9 cellular contexts compared by ENCODE assay signal in the genomic region with DNA sequence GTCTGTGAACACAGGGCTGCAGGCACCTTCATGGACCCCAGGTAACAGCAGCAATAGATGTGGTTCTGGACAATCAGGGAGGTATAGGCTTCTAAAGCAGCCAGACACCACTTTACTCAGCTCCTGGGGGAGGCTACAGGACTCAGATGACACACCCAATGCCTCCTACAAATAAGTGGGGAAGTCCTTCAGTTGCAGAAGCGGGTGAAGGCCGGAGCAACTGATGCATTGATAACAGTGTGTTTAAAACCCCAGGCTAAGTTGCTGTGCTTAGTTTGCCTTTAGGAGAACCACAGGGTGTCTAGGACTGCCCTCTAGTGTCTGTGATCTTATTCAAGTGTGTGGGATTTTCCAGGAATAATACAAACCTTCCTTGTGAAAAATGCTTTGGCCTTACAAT. TPM values are rescaled to one million over a fixed set of nuclear protein-coding genes. Genes with fewer than 3 reads are reported as not detected.
DNase-seq lines count a peak whose midpoint lies in the region; ATAC-seq, FAIRE-seq and TF ChIP-seq lines count a peak whose summit lies in the region.
"Had no signal": no experiment of that assay in that cellular context is flagged by ENCODE, and none has a peak within 500 bp of the region (broad histone marks: within the 10 kb centered on the region; RNA-seq: fewer than 3 reads in every experiment).

No MANE protein-coding gene starts in this region.

- WGBS in psoas muscle, 3 donors: 16 to 29% (median 16%) methylated on average over 2 of the region's 2 CpGs

- peaks cover 6% of the 10 kb centered on the region for H3K27me3 Mint-ChIP-seq in activated CD8-positive, alpha-beta T cell treated with anti-CD3 and anti-CD28 coated beads for 36 hours

- TF ChIP-seq CTCF in D721Med (IDR thresholded peaks at IDR 0.05; ENCODE audit: insufficient read depth, missing control alignments) (peak; percentile 80), RWPE1 (conservative IDR thresholded peaks at IDR 0.05; ENCODE audit: low read depth) (peak; percentile 33), fibroblast of the aortic adventitia (IDR thresholded peaks at IDR 0.05; ENCODE audit: insufficient read depth, low read length) (peak; percentile 77), psoas muscle (IDR thresholded peaks at IDR 0.05) (peak; percentile 39)
- TF ChIP-seq CTCF in activated CD8-positive, alpha-beta T cell treated with anti-CD3 and anti-CD28 coated beads for 36 hours (IDR thresholded peaks at IDR 0.05): no peak

- CTCF ChIA-PET in RWPE1 (lab: Yijun Ruan, JAX): no interaction called here
- CTCF ChIA-PET in activated CD8-positive, alpha-beta T cell treated with anti-CD3 and anti-CD28 coated beads for 36 hours (lab: Charles Lee): no interaction called here

- no peak for FAIRE-seq in D721Med (lab: Jason Lieb, UNC)

- no peak for DNase-seq in D721Med (ENCODE audit: insufficient read length, low spot score)
- peak; percentile 24 for DNase-seq in H7
- DNase-seq in RWPE1 (ENCODE audit: low spot score): peak; percentile 54
- peak; percentile 84 for DNase-seq in fibroblast of the aortic adventitia (ENCODE audit: low read depth)
- no peak for DNase-seq in psoas muscle
- DNase-seq in activated CD8-positive, alpha-beta T cell treated with anti-CD3 and anti-CD28 coated beads for 36 hours: no peak
- DNase-seq in stimulated activated CD4-positive, alpha-beta T cell treated with anti-CD3 and anti-CD28 coated beads, Interleukin-12 subunit alpha, Interleukin-12 subunit beta, amount 100 ng/mL, for 4 hours: no peak

- H3K27me3 ChIP-seq in H7 (ENCODE audit: control insufficient read depth, insufficient read depth, low read length) (peaks cover 2% of the 10 kb centered on the region), psoas muscle (ENCODE audit: insufficient read depth in 3 of 3, low read length in 2 of 3) (peaks cover 0 to 6% (median 0%) of the 10 kb centered on the region in 3 donors)
- H3K27me3 ChIP-seq: SJSA1 had no signal

- H3K9me3 Mint-ChIP-seq in activated CD8-positive, alpha-beta T cell treated with anti-CD3 and anti-CD28 coated beads for 36 hours: peaks cover 3% of the 10 kb centered on the region

- H3K27ac ChIP-seq in RWPE1: no peak overlapping the region
- H3K27ac ChIP-seq in psoas muscle: no peak overlapping the region
- H3K27ac ChIP-seq: SJSA1 had no signal

- H3K36me3 ChIP-seq in H7 (replicated peaks; ENCODE audit: control insufficient read depth, insufficient read depth, low read length) (no peaks in the 10 kb centered on the region), psoas muscle (ENCODE audit: insufficient read depth in 1 of 2, low read depth in 1 of 2) (no peaks in the 10 kb centered on the region)
- H3K36me3 ChIP-seq: SJSA1 had no signal

- H3K27ac Mint-ChIP-seq in activated CD8-positive, alpha-beta T cell treated with anti-CD3 and anti-CD28 coated beads for 36 hours: no peak overlapping the region

- H3K4me3 ChIP-seq in H7 (ENCODE audit: insufficient read depth, low read depth, low read length) (no peak overlapping the region), fibroblast of the aortic adventitia (ENCODE audit: low read depth, low read length) (no peak overlapping the region), psoas muscle (no peak overlapping the region)
- H3K4me3 ChIP-seq: SJSA1 had no signal

- POLR2A ChIA-PET in RWPE1 (lab: Yijun Ruan, JAX; ENCODE audit: low non-redundant PET): no interaction called here
- POLR2A ChIA-PET in activated CD8-positive, alpha-beta T cell treated with anti-CD3 and anti-CD28 coated beads for 36 hours (lab: Charles Lee): no interaction called here

- intact Hi-C loops in psoas muscle (cut with DNase I): loop anchor here in 1 of 2 donors (2.0 kb wide), 1 partner anchor 291 kb away; no protein-coding TSS in a partner anchor
- intact Hi-C loops in activated CD8-positive, alpha-beta T cell treated with anti-CD3 and anti-CD28 coated beads for 36 hours (cut with micrococcal nuclease): loop anchor here (10.0 kb wide), 1 partner anchor 291 kb away; no protein-coding TSS in a partner anchor

- no peaks in the 10 kb centered on the region for H3K9me3 ChIP-seq in psoas muscle
- H3K9me3 ChIP-seq: SJSA1 had no signal

- no peak overlapping the region for H3K4me3 Mint-ChIP-seq in activated CD8-positive, alpha-beta T cell treated with anti-CD3 and anti-CD28 coated beads for 36 hours

- H3K4me1 ChIP-seq in psoas muscle: no peaks in the 10 kb centered on the region
- H3K4me1 ChIP-seq: SJSA1 had no signal

- H3K4me1 Mint-ChIP-seq in activated CD8-positive, alpha-beta T cell treated with anti-CD3 and anti-CD28 coated beads for 36 hours (ENCODE audit: low read depth): no peaks in the 10 kb centered on the region

- ATAC-seq in psoas muscle: peak in 1 of 4 donors; percentile 44
- ATAC-seq in activated CD8-positive, alpha-beta T cell treated with anti-CD3 and anti-CD28 coated beads for 36 hours: no peak
- ATAC-seq in GM21528 (IDR thresholded peaks at IDR 0.05; ENCODE audit: low FRiP score, unreplicated experiment): no peak

- H3K36me3 Mint-ChIP-seq in activated CD8-positive, alpha-beta T cell treated with anti-CD3 and anti-CD28 coated beads for 36 hours (ENCODE audit: low read depth): no peaks in the 10 kb centered on the region

RNA-seq across cellular contexts. Expression of gene ITGA8, which starts 5.9 kb away (rescaled TPM):
- 0.03 TPM in 1 of 2 replicates, not detected in the other for total RNA-seq in H7 (2014; rRNA removed; shearing (Covaris generic))
- total RNA-seq in fibroblast of the aortic adventitia (ENCODE audit: low replicate concordance) (2.6 and 38.5 TPM in 2 replicates), psoas muscle (1 to 10 TPM in 3 of 4 donors, under 1 TPM in 1; 0.47 to 2.0 (median 1.4) TPM)
- polyA plus RNA-seq in psoas muscle: 1 to 10 TPM; 1.0 to 5.0 (median 1.3) TPM
- not detected for total RNA-seq in activated CD8-positive, alpha-beta T cell treated with anti-CD3 and anti-CD28 coated beads for 36 hours

Comparison
In these comparisons a context has a peak if more than half of its experiments do, and no peak if none do; other contexts are left out.
1. DNase-seq: peak in H7 (single experiment), RWPE1 (single experiment) and fibroblast of the aortic adventitia (single experiment); none in D721Med (single experiment), psoas muscle (0 of 2), activated CD8-positive, alpha-beta T cell treated with anti-CD3 and anti-CD28 coated beads for 36 hours (single experiment) and stimulated activated CD4-positive, alpha-beta T cell treated with anti-CD3 and anti-CD28 coated beads, Interleukin-12 subunit alpha, Interleukin-12 subunit beta, amount 100 ng/mL, for 4 hours (single experiment).